ENCODE assay signal across 10 cellular contexts in the genomic region with DNA sequence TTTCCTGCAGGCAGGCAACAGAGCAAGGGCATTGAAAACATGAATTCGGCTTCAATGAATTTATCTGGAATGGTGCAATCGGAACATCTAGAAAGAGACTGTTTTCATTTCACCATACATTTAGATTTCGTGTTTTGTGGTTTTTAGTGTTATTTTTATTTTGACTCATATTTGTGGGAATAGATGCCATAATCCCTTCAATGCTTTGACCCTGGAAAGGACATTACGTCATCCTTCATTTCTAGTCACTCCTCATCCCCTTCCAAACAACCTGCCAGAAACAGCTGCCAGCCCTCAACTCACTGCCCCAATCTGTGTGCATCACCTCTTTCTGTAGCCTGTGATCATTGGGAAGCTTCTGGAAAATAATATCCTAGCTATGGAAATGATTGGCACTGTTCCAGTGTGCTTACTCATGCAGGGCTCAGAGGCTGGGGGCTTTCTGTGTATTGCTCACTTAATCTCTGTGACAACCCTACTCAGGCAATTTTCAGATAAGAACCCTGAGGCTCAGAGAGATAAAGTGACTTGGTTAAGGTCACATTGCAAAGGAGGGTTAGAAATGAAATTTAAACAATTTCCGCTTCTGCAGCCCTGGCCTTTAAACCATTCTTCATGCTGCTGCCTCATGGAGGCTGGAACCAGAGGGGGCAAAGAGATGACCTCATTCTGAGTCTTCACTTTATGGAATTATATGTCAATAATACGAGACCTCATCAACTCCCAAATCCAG. TPM values are rescaled to one million over a fixed set of nuclear protein-coding genes. Genes with fewer than 3 reads are reported as not detected.
A peak's percentile ranks its signal among the peaks of the same experiment; 100 is the strongest.
DNase-seq lines count a peak whose midpoint lies in the region; ATAC-seq lines count a peak whose summit lies in the region.
"Had no signal": no experiment of that assay in that cellular context is flagged by ENCODE, and none has a peak within 500 bp of the region (broad histone marks: within the 10 kb centered on the region; RNA-seq: fewer than 3 reads in every experiment).

No MANE protein-coding gene starts in this region.

- peak; percentile 76 for DNase-seq in HS-27A (ENCODE audit: low read depth)
- peak; percentile 45 for DNase-seq in RKO (ENCODE audit: low spot score)
- peak; percentile 82 to 96 for DNase-seq in dermis microvascular lymphatic vessel endothelial cell (ENCODE audit: low read depth in 2 of 2)
- DNase-seq in pulmonary artery endothelial cell (ENCODE audit: low read depth, low spot score) = peak; percentile 91
- no peak for DNase-seq in left colon
- DNase-seq in cortex of kidney (lab: John Stamatoyannopoulos, UW) = no peak
- no peak for DNase-seq in midbrain (lab: John Stamatoyannopoulos, UW)
- DNase-seq: activated CD8-positive, alpha-beta memory T cell treated with anti-CD3 and anti-CD28 coated beads, Interleukin-2, amount 50 U/mL, for 4 hours; stimulated activated CD4-positive, alpha-beta T cell treated with anti-CD3 and anti-CD28 coated beads, Interleukin-4, amount 100 ng/mL, for 1 hour had no signal

- intact Hi-C loops in left colon (cut with DNase I, micrococcal nuclease) = no loop called here

- no peak for ATAC-seq in left colon
- ATAC-seq in GM19395 (IDR thresholded peaks at IDR 0.05; ENCODE audit: unreplicated experiment) = no peak

RNA-seq across cellular contexts. Expression of a gene that starts 9.5 kb away (rescaled TPM):
- 6.2 and 17.4 TPM in 2 replicates for total RNA-seq in dermis microvascular lymphatic vessel endothelial cell
- total RNA-seq in pulmonary artery endothelial cell = 19.3 and 26.2 TPM in 2 replicates
- 10 to 100 TPM; 19.0 to 29.1 TPM for total RNA-seq in left colon

Comparison
In these comparisons a context has a peak if more than half of its experiments do, and no peak if none do; other contexts are left out.
1. DNase-seq: peak in HS-27A (single experiment), RKO (single experiment), dermis microvascular lymphatic vessel endothelial cell (2 of 2) and pulmonary artery endothelial cell (single experiment); none in left colon (0 of 2), cortex of kidney (single experiment) and midbrain (single experiment).